ENCODE assay signal across 18 cellular contexts in the genomic region with DNA sequence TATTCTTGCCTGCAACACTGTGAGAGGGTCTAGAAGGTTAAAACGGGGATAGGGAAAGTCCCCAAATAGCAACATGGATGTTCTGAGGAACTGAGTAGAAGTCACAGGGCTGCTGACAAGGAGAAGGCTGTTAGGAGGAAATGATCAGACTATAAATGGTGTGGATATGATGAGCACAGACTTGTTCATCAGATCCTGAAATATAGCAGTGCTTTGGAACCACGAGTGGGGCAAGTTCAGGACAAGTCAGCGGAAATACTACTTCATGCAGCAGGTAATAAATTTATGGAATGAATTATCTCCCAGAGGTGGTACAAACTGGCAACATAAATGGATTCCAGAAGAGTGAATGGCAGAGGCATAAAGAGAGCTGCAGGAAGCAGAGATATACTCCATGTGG.
DNase-seq lines count a peak whose midpoint lies in the region; ATAC-seq and TF ChIP-seq lines count a peak whose summit lies in the region.
"Had no signal": no experiment of that assay in that cellular context is flagged by ENCODE, and none has a peak within 500 bp of the region (broad histone marks: within the 10 kb centered on the region; RNA-seq: fewer than 3 reads in every experiment).

No MANE protein-coding gene starts in this region.

- H3K9me3 ChIP-seq in MM.1S (replicated peaks; ENCODE audit: insufficient read depth, low read length): no peaks in the 10 kb centered on the region
- H3K9me3 ChIP-seq: BE2C, lower lobe of right lung had no signal

- H3K27me3 Mint-ChIP-seq in stimulated activated memory B cell treated with anti-CD40 and anti-IgM and Interleukin-4, amounts not matched to agents 10 μg/mL and 1 μg/mL and 100 μg/mL, for 72 hours: no peaks in the 10 kb centered on the region

- H3K9ac ChIP-seq in MM.1S (ENCODE audit: low read length): no peak overlapping the region
- H3K9ac ChIP-seq: KMS-11 had no signal

- no peak overlapping the region for H3K27ac ChIP-seq in MM.1S (ENCODE audit: low read length)
- H3K27ac ChIP-seq: KMS-11, lower lobe of right lung had no signal

- no peaks in the 10 kb centered on the region for H4K20me1 ChIP-seq in MM.1S (ENCODE audit: insufficient read depth, low read length)

- peak; percentile 16 for DNase-seq in SIG-M5 treated with dmso at 0.1 percent for 504 hours (lab: John Stamatoyannopoulos, UW; ENCODE audit: unreplicated experiment)
- DNase-seq in SIG-M5 (lab: John Stamatoyannopoulos, UW): no peak
- DNase-seq in MM.1S: no peak
- DNase-seq in epithelial cell of esophagus (ENCODE audit: low read depth): peak; percentile 85
- no peak for DNase-seq in GM10248 (ENCODE audit: extremely low spot score)
- DNase-seq: activated CD4-positive, alpha-beta T cell treated with anti-CD3 and anti-CD28 coated beads, Interleukin-2, amount 50 U/mL, for 1 hour; activated CD8-positive, alpha-beta memory T cell treated with anti-CD3 and anti-CD28 coated beads, Interleukin-2, amount 50 U/mL, for 48 hours; BE2C; hippocampal formation; lower lobe of right lung; NCI-H1105 treated with DMSO at 0.1 percent for 48 hours; NCI-H2081 treated with DMSO at 0.1 percent for 48 hours; NCI-H510A; nucleus accumbens had no signal

- H3F3A ChIP-seq in MM.1S (ENCODE audit: insufficient read depth, low read length): peaks cover 15% of the 10 kb centered on the region

- POLR2A ChIA-PET in GM10248 (lab: Yijun Ruan, JAX): no interaction called here

- H3K36me3 Mint-ChIP-seq in stimulated activated memory B cell treated with anti-CD40 and anti-IgM and Interleukin-4, amounts not matched to agents 10 μg/mL and 1 μg/mL and 100 μg/mL, for 72 hours: peaks cover 3% of the 10 kb centered on the region

- no peaks in the 10 kb centered on the region for H3K9me2 ChIP-seq in MM.1S (replicated peaks; ENCODE audit: insufficient read depth, low read length)

- H3K4me1 ChIP-seq in MM.1S (ENCODE audit: low read length): peaks cover 21% of the 10 kb centered on the region
- H3K4me1 ChIP-seq: BE2C had no signal

- peaks cover 17% of the 10 kb centered on the region for H3K79me2 ChIP-seq in MM.1S (ENCODE audit: low read length)

- TF ChIP-seq CTCF in MM.1S (IDR thresholded peaks at IDR 0.05; ENCODE audit: low read length) (no peak), epithelial cell of esophagus (IDR thresholded peaks at IDR 0.05; ENCODE audit: insufficient read depth, low read depth, low read length, missing control alignments) (no peak), GM10248 (IDR thresholded peaks at IDR 0.05; ENCODE audit: control extremely low read depth, extremely low read depth, low read depth, missing control alignments) (no peak)

- peak overlapping the region; percentile 79 for H3K27ac Mint-ChIP-seq in stimulated activated memory B cell treated with anti-CD40 and anti-IgM and Interleukin-4, amounts not matched to agents 10 μg/mL and 1 μg/mL and 100 μg/mL, for 72 hours

- peaks cover 61% of the 10 kb centered on the region for H3K4me1 Mint-ChIP-seq in stimulated activated memory B cell treated with anti-CD40 and anti-IgM and Interleukin-4, amounts not matched to agents 10 μg/mL and 1 μg/mL and 100 μg/mL, for 72 hours

- CTCF ChIA-PET in GM10248 (lab: Yijun Ruan, JAX): interaction anchor here (0.7 to 1.3 kb wide), 3 partner anchors 12 to 166 kb away, joined by 3 to 4 read pairs (median 3); no protein-coding TSS in a partner anchor

- H3K4me3 Mint-ChIP-seq in stimulated activated memory B cell treated with anti-CD40 and anti-IgM and Interleukin-4, amounts not matched to agents 10 μg/mL and 1 μg/mL and 100 μg/mL, for 72 hours: no peak overlapping the region

- no peaks in the 10 kb centered on the region for H3K9me3 Mint-ChIP-seq in stimulated activated memory B cell treated with anti-CD40 and anti-IgM and Interleukin-4, amounts not matched to agents 10 μg/mL and 1 μg/mL and 100 μg/mL, for 72 hours

- ATAC-seq in stimulated activated memory B cell treated with anti-CD40 and anti-IgM and Interleukin-4, amounts not matched to agents 10 μg/mL and 1 μg/mL and 100 μg/mL, for 72 hours: peak; percentile 69
- ATAC-seq in HG03571 (IDR thresholded peaks at IDR 0.05; ENCODE audit: unreplicated experiment): no peak
- no peak for ATAC-seq in GM18909 (IDR thresholded peaks at IDR 0.05; ENCODE audit: poor library complexity, unreplicated experiment)
- ATAC-seq: lower lobe of right lung had no signal

- H3K27me3 ChIP-seq in MM.1S (replicated peaks; ENCODE audit: insufficient read depth, low read length): no peaks in the 10 kb centered on the region

- H3K4me3 ChIP-seq in MM.1S (ENCODE audit: low read length) (no peak overlapping the region), epithelial cell of esophagus (ENCODE audit: low read length) (no peak overlapping the region)
- H3K4me3 ChIP-seq: lower lobe of right lung had no signal

- no peaks in the 10 kb centered on the region for H3K36me3 ChIP-seq in MM.1S (replicated peaks; ENCODE audit: insufficient read depth, low read length)
- H3K36me3 ChIP-seq: BE2C, lower lobe of right lung had no signal

- 0 out of 2 replicates have a peak overlapping the region, but pooled peaks have one; percentile 0 for H2AFZ ChIP-seq in MM.1S (ENCODE audit: low read length)

- no peak overlapping the region for H3K4me2 ChIP-seq in MM.1S (ENCODE audit: low read depth, low read length)
- H3K4me2 ChIP-seq: KMS-11 had no signal

Comparison
In these comparisons a context has a peak if more than half of its experiments do, and no peak if none do; other contexts are left out.
1. DNase-seq: peak in SIG-M5 treated with dmso at 0.1 percent for 504 hours (single experiment) and epithelial cell of esophagus (single experiment); none in SIG-M5 (single experiment), MM.1S (single experiment) and GM10248 (single experiment).